ENCODE assay signal across 29 cellular contexts in genomic region chr9:23926378-23926777, GRCh38.
DNase-seq lines count a peak whose midpoint lies in the region; ATAC-seq lines count a peak whose summit lies in the region.
"Had no signal": no experiment of that assay in that cellular context is flagged by ENCODE, and none has a peak within 500 bp of the region (broad histone marks: within the 10 kb centered on the region; RNA-seq: fewer than 3 reads in every experiment).

No MANE protein-coding gene starts in this region.

- H3K4me1 Mint-ChIP-seq in CD8-positive, alpha-beta memory T cell: no peaks in the 10 kb centered on the region
- no peaks in the 10 kb centered on the region for H3K4me1 Mint-ChIP-seq in activated naive CD8-positive, alpha-beta T cell treated with anti-CD3 and anti-CD28 coated beads, Interleukin-2, amount 50 U/mL, for 24 hours
- H3K4me1 Mint-ChIP-seq: brain, naive B cell had no signal

- POLR2A ChIA-PET in CD8-positive, alpha-beta memory T cell (lab: Charles Lee): no interaction called here

- H3K36me3 ChIP-seq in CD8-positive, alpha-beta memory T cell (ENCODE audit: insufficient read depth, low read length): no peaks in the 10 kb centered on the region
- H3K36me3 ChIP-seq: left ventricle myocardium inferior, stomach, tibial artery had no signal

- in situ Hi-C loops in Caki2 (cut with HindIII; ENCODE audit: low pct_unique_long_range_greater_than_20kb, low sequenced_read_pairs): no loop called here

- H3K4me3 Mint-ChIP-seq in CD8-positive, alpha-beta memory T cell: no peak overlapping the region
- no peak overlapping the region for H3K4me3 Mint-ChIP-seq in activated naive CD8-positive, alpha-beta T cell treated with anti-CD3 and anti-CD28 coated beads, Interleukin-2, amount 50 U/mL, for 24 hours
- H3K4me3 Mint-ChIP-seq: activated CD8-positive, alpha-beta T cell treated with anti-CD3 and anti-CD28 coated beads for 36 hours; brain; CD4-positive, alpha-beta T cell; naive B cell; T-helper 1 cell treated with Interleukin-12 subunit alpha and Interleukin-12 subunit beta and Interleukin-4 antibody, amounts not matched to agents 30 μg/mL and 1 μg/mL, for 36 hours had no signal

- H3K27ac Mint-ChIP-seq in CD8-positive, alpha-beta memory T cell: no peak overlapping the region
- no peak overlapping the region for H3K27ac Mint-ChIP-seq in activated naive CD8-positive, alpha-beta T cell treated with anti-CD3 and anti-CD28 coated beads, Interleukin-2, amount 50 U/mL, for 24 hours
- H3K27ac Mint-ChIP-seq: activated CD8-positive, alpha-beta T cell treated with anti-CD3 and anti-CD28 coated beads for 36 hours; brain; CD4-positive, alpha-beta T cell; naive B cell; T-helper 1 cell treated with Interleukin-12 subunit alpha and Interleukin-12 subunit beta and Interleukin-4 antibody, amounts not matched to agents 30 μg/mL and 1 μg/mL, for 36 hours had no signal

- no peaks in the 10 kb centered on the region for H3K27me3 ChIP-seq in CD8-positive, alpha-beta memory T cell (ENCODE audit: insufficient read depth, low read length, poor library complexity, severe bottlenecking)
- H3K27me3 ChIP-seq: foreskin keratinocyte, stomach, tibial artery had no signal

- ATAC-seq in GM19395 (IDR thresholded peaks at IDR 0.05; ENCODE audit: unreplicated experiment) (peak; percentile 78), HG02852 (IDR thresholded peaks at IDR 0.05; ENCODE audit: unreplicated experiment) (peak; percentile 98), HG03432 (IDR thresholded peaks at IDR 0.05; ENCODE audit: unreplicated experiment) (peak; percentile 92), GM21381 (IDR thresholded peaks at IDR 0.05; ENCODE audit: unreplicated experiment) (no peak)
- no peak for ATAC-seq in activated naive CD8-positive, alpha-beta T cell treated with anti-CD3 and anti-CD28 coated beads, Interleukin-2, amount 50 U/mL, for 24 hours
- ATAC-seq: activated CD8-positive, alpha-beta T cell treated with anti-CD3 and anti-CD28 coated beads for 36 hours; foreskin keratinocyte; HepG2; psoas muscle had no signal

- H3K9me3 Mint-ChIP-seq in CD8-positive, alpha-beta memory T cell: peaks cover 4 to 27% (median 10%) of the 10 kb centered on the region in 5 donors
- peaks cover 19% of the 10 kb centered on the region for H3K9me3 Mint-ChIP-seq in activated naive CD8-positive, alpha-beta T cell treated with anti-CD3 and anti-CD28 coated beads, Interleukin-2, amount 50 U/mL, for 24 hours

- H3K36me3 Mint-ChIP-seq in CD8-positive, alpha-beta memory T cell: no peaks in the 10 kb centered on the region
- H3K36me3 Mint-ChIP-seq in activated naive CD8-positive, alpha-beta T cell treated with anti-CD3 and anti-CD28 coated beads, Interleukin-2, amount 50 U/mL, for 24 hours (ENCODE audit: low read depth): no peaks in the 10 kb centered on the region
- H3K36me3 Mint-ChIP-seq: brain, naive B cell had no signal

- no peaks in the 10 kb centered on the region for H3K27me3 Mint-ChIP-seq in CD8-positive, alpha-beta memory T cell
- no peaks in the 10 kb centered on the region for H3K27me3 Mint-ChIP-seq in activated naive CD8-positive, alpha-beta T cell treated with anti-CD3 and anti-CD28 coated beads, Interleukin-2, amount 50 U/mL, for 24 hours
- H3K27me3 Mint-ChIP-seq: activated CD8-positive, alpha-beta T cell treated with anti-CD3 and anti-CD28 coated beads for 36 hours; CD4-positive, alpha-beta T cell; naive B cell had no signal

- no peaks in the 10 kb centered on the region for H3K4me1 ChIP-seq in CD8-positive, alpha-beta memory T cell (ENCODE audit: insufficient read depth, low read length)
- H3K4me1 ChIP-seq: foreskin keratinocyte, left ventricle myocardium inferior, psoas muscle, stomach, tibial artery had no signal

- H3K9me3 ChIP-seq in CD8-positive, alpha-beta memory T cell (ENCODE audit: low read length): no peaks in the 10 kb centered on the region
- H3K9me3 ChIP-seq: psoas muscle had no signal

- peak; percentile 16 for DNase-seq in Caki2 (ENCODE audit: low read depth)
- no peak for DNase-seq in CD8-positive, alpha-beta memory T cell
- no peak for DNase-seq in activated naive CD8-positive, alpha-beta T cell treated with anti-CD3 and anti-CD28 coated beads, Interleukin-2, amount 50 U/mL, for 24 hours
- no peak for DNase-seq in 8988T
- DNase-seq: activated CD4-positive, CD25-positive, alpha-beta regulatory T cell treated with anti-CD3 and anti-CD28 coated beads, Interleukin-2, amount 50 U/mL, for 72 hours; activated CD8-positive, alpha-beta T cell treated with anti-CD3 and anti-CD28 coated beads for 36 hours; activated gamma-delta T cell treated with Interleukin-2 at 50 U/mL for 16 hours; CD4-positive, alpha-beta T cell; DMS 273 treated with DMSO at 0.1 percent for 48 hours; effector CD4-positive, alpha-beta T cell; foreskin keratinocyte; hippocampal formation; left ventricle myocardium inferior; naive B cell; NCI-H1048; NCI-H187 treated with DMSO at 0.1 percent for 48 hours; NCI-H526 treated with DMSO at 0.1 percent for 48 hours; psoas muscle; RPMI8226; stomach; tibial artery had no signal

- CTCF ChIA-PET in CD8-positive, alpha-beta memory T cell (lab: Charles Lee): no interaction called here

- H3K4me3 ChIP-seq in CD8-positive, alpha-beta memory T cell (ENCODE audit: low read length): no peak overlapping the region
- H3K4me3 ChIP-seq: left ventricle myocardium inferior, psoas muscle, stomach, tibial artery had no signal

- no peak overlapping the region for H3K27ac ChIP-seq in CD8-positive, alpha-beta memory T cell (ENCODE audit: low read depth, low read length)
- H3K27ac ChIP-seq: 22Rv1, foreskin keratinocyte, left ventricle myocardium inferior, psoas muscle, stomach, tibial artery had no signal

Comparison
In these comparisons a context has a peak if more than half of its experiments do, and no peak if none do; other contexts are left out.
1. ATAC-seq: peak in GM19395 (single experiment), HG02852 (single experiment) and HG03432 (single experiment); none in GM21381 (single experiment) and activated naive CD8-positive, alpha-beta T cell treated with anti-CD3 and anti-CD28 coated beads, Interleukin-2, amount 50 U/mL, for 24 hours (single experiment).